ENCODE assay signal across 1 cellular context in the genomic region with DNA sequence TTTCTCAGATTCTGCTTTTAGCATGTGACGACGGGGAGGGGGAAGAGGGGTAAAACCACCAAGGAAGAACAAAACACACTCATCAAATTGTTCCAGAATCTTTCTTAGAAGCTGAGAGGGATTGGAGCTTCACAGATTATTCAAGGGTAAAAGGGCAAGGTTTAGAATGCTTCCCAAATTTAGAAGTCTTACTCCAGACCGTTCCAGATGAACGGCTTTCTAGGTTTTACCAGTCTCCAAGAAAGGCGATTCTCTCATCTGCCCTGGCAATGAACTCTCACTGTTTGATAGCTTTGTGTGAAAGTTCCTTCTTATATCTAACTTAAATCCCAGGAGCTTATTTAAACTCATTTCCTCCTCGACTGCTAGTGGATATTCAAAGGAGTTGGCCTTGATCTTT.
TF ChIP-seq lines count a peak whose summit lies in the region.

No MANE protein-coding gene starts in this region.

TF ChIP-seq in IMR-90, 13 proteins besides CTCF, POLR2A, EP300 and RAD21 (continued from another document):
- TF ChIP-seq RFX5 (IDR thresholded peaks at IDR 0.05; ENCODE audit: low read depth, low read length) (no peak), SMC3 (IDR thresholded peaks at IDR 0.05; ENCODE audit: low read depth, low read length) (no peak), CHD1 (IDR thresholded peaks at IDR 0.05; ENCODE audit: low read depth, low read length) (no peak), BHLHE40 (IDR thresholded peaks at IDR 0.05; ENCODE audit: low read depth, low read length) (no peak), MAZ (IDR thresholded peaks at IDR 0.05; ENCODE audit: borderline replicate concordance, low read depth, low read length) (no peak), MAFK (IDR thresholded peaks at IDR 0.05; ENCODE audit: low read depth, low read length) (no peak), MXI1 (IDR thresholded peaks at IDR 0.05; ENCODE audit: borderline replicate concordance, low read depth, low read length) (no peak), FOS (IDR thresholded peaks at IDR 0.05; ENCODE audit: low read depth, low read length) (no peak)
- TF ChIP-seq, protein P1, sequence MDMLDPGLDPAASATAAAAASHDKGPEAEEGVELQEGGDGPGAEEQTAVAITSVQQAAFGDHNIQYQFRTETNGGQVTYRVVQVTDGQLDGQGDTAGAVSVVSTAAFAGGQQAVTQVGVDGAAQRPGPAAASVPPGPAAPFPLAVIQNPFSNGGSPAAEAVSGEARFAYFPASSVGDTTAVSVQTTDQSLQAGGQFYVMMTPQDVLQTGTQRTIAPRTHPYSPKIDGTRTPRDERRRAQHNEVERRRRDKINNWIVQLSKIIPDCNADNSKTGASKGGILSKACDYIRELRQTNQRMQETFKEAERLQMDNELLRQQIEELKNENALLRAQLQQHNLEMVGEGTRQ (IDR thresholded peaks at IDR 0.05; ENCODE audit: low read depth, low read length): no peak
